Comparison of ENCODE assay signal across 9 cellular contexts in the genomic region with DNA sequence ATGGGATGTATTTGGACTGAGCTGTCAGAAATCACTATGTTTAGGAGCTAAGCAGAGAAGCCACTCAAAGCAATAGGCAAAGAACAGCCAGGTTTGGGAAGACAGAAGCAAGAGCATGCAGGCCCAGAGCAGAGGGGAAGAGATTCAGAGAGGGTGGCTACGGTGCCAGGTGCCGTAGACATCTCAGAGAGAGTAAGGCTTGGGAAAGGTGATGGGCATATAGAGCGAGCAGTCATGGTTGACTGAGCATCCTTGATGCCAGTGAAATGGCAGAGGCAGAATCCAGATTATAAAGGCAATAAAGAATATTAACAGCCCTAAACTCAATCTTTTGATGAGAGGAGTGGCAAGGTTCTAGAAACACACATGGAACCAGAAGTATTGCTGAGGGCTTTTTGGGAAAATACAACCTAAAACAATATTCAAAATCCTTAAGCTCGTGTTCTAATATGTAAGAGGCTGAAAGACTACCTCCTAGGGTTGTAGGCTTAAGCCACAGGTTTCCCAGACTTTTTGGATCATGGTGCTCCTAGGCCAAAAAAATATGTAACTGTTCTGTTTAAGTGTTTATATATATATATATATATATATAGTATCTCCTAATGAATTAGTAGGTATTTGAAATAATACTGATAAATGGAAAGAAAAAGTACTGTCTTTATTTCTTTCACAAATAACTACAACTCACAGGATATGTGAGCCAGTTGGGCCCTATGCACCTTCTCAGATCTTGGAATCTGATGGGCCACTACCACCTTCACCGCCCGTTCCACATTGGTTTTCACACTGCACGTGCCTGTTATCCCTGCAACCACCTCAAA.
"Had no signal": no experiment of that assay in that cellular context is flagged by ENCODE, and none has a peak within 500 bp of the region (broad histone marks: within the 10 kb centered on the region; RNA-seq: fewer than 3 reads in every experiment).

No MANE protein-coding gene starts in this region.

- ATAC-seq: GM23338, K562 had no signal

- FAIRE-seq: H1, H54, K562 had no signal

- H3K4me3 Mint-ChIP-seq: GM23338, H9 had no signal

- DNase-seq: H9, HCEC 1CT, IMR-90, KG1 had no signal

- H3K9me3 Mint-ChIP-seq: GM23338, H9 had no signal

- H3K4me2 ChIP-seq: GM23338 had no signal

- H3K4me3 ChIP-seq: GM23338, K562 had no signal

- H3K27ac Mint-ChIP-seq: GM23338, H9 had no signal

- H3K27ac ChIP-seq: HL-60 had no signal
